In the genomic region with DNA sequence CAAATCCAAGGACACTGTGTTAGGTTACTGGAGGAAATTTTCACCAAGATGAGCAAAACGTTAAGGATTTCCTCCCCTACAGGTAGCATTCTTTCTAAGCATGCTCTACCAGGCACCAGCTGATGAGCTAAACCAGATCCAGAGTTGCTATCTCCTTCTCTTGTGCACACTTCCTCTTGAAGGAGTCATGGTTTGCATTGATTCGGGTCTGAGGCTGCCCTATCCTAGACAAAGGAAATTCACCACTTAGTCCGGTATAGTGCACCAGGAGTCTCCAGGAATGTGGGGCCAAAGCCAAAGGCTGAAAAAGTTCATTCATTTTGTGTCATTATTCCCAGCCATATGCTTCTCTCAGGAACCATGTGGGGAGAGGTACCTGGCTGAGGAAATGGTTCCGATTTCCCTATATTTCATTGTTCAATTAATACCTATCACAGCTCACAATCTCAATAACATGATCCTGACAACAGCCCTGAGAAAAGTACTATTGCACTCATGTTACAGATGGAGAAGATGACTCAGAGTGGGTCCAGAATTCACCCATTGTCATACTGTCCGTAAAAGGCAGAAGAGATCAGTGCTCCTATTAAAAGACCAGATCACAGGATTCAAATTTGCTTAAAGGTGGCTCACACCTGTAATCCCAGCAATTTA, we compare ENCODE assay signal across 19 cellular contexts. TPM values are rescaled to one million over a fixed set of nuclear protein-coding genes. Genes with fewer than 3 reads are reported as not detected.
DNase-seq lines count a peak whose midpoint lies in the region; ATAC-seq and TF ChIP-seq lines count a peak whose summit lies in the region.
"Had no signal": no experiment of that assay in that cellular context is flagged by ENCODE, and none has a peak within 500 bp of the region (broad histone marks: within the 10 kb centered on the region; RNA-seq: fewer than 3 reads in every experiment).

No MANE protein-coding gene starts in this region.

- dilution Hi-C loops in mammary epithelial cell (cut with HindIII; ENCODE audit: low sequenced_read_pairs), result no loop called here

- H3K9ac ChIP-seq in mammary epithelial cell (ENCODE audit: insufficient read depth, low read length), result no peak overlapping the region

- no peaks in the 10 kb centered on the region for H3K36me3 ChIP-seq in mammary epithelial cell (ENCODE audit: insufficient read depth, low read length)
- no peaks in the 10 kb centered on the region for H3K36me3 ChIP-seq in effector memory CD4-positive, alpha-beta T cell (ENCODE audit: control insufficient read depth, insufficient read depth, low read length)
- H3K36me3 ChIP-seq: esophagus muscularis mucosa had no signal

- peaks cover 5% of the 10 kb centered on the region for H3K9me3 Mint-ChIP-seq in MCF 10A (ENCODE audit: unreplicated experiment)
- no peaks in the 10 kb centered on the region for H3K9me3 Mint-ChIP-seq in activated T-helper 17 cell treated with anti-CD3 and anti-CD28 coated beads, Interleukin-2, amount 50 U/mL, for 72 hours
- H3K9me3 Mint-ChIP-seq: CD4-positive, CD25-positive, alpha-beta regulatory T cell; natural killer cell had no signal

- no peaks in the 10 kb centered on the region for H3K27me3 Mint-ChIP-seq in MCF 10A (ENCODE audit: insufficient read depth, unreplicated experiment)
- no peaks in the 10 kb centered on the region for H3K27me3 Mint-ChIP-seq in activated T-helper 17 cell treated with anti-CD3 and anti-CD28 coated beads, Interleukin-2, amount 50 U/mL, for 72 hours
- H3K27me3 Mint-ChIP-seq: CD4-positive, CD25-positive, alpha-beta regulatory T cell had no signal

- TF ChIP-seq CTCF in MCF 10A (IDR thresholded peaks at IDR 0.05; ENCODE audit: unreplicated experiment) (no peak), mammary epithelial cell (conservative IDR thresholded peaks at IDR 0.05 in 1 of 2, IDR thresholded peaks at IDR 0.05 in 1 of 2; ENCODE audit: extremely low read depth in 1 of 2, insufficient read depth in 1 of 2, low read depth in 1 of 2, low read length in 2 of 2) (no peak), fibroblast of the aortic adventitia (IDR thresholded peaks at IDR 0.05; ENCODE audit: insufficient read depth, low read length) (no peak), GM10266 (IDR thresholded peaks at IDR 0.05; ENCODE audit: control insufficient read depth, insufficient read depth, low read depth, missing control alignments) (no peak)

- intact Hi-C loops in MCF 10A (cut with micrococcal nuclease) (loop anchor here (5.0 kb wide), 1 partner anchor 38 kb away; the partner anchor contains the start of gene SLC35F2), mammary epithelial cell (cut with micrococcal nuclease) (no loop called here)

- peak overlapping the region; percentile 63 for H3K27ac Mint-ChIP-seq in MCF 10A (ENCODE audit: low read depth, unreplicated experiment)
- peak overlapping the region; percentile 9 for H3K27ac Mint-ChIP-seq in activated T-helper 17 cell treated with anti-CD3 and anti-CD28 coated beads, Interleukin-2, amount 50 U/mL, for 72 hours
- H3K27ac Mint-ChIP-seq: natural killer cell had no signal

- BruUV-seq in MCF 10A (replicated peaks; lab: Mats Ljungman, UMichigan) (no TSS peak), mammary epithelial cell (replicated peaks; lab: Mats Ljungman, UMichigan) (no TSS peak)

- H3K79me2 ChIP-seq in mammary epithelial cell (ENCODE audit: insufficient read depth, low read length), result peaks cover 78% of the 10 kb centered on the region

- H3K27me3 ChIP-seq in mammary epithelial cell (ENCODE audit: insufficient read depth, low read length), result no peaks in the 10 kb centered on the region
- H3K27me3 ChIP-seq in effector memory CD4-positive, alpha-beta T cell (replicated peaks; ENCODE audit: control insufficient read depth, insufficient read depth, low read length, poor library complexity, severe bottlenecking), result no peaks in the 10 kb centered on the region
- H3K27me3 ChIP-seq: esophagus muscularis mucosa had no signal

- H3K4me1 ChIP-seq in mammary epithelial cell (ENCODE audit: insufficient read depth, low read length), result peaks cover 6% of the 10 kb centered on the region
- H3K4me1 ChIP-seq in effector memory CD4-positive, alpha-beta T cell (ENCODE audit: control insufficient read depth, insufficient read depth, low read length, poor library complexity, severe bottlenecking), result no peaks in the 10 kb centered on the region
- H3K4me1 ChIP-seq: esophagus muscularis mucosa had no signal

- POLR2A ChIA-PET in MCF 10A (lab: Yijun Ruan, JAX), result interaction anchor here (1.0 kb wide), 2 partner anchors 10 to 11 kb away, joined by 3 to 5 read pairs; no protein-coding TSS in a partner anchor

- H2AFZ ChIP-seq in mammary epithelial cell (ENCODE audit: low read depth, low read length), result no peak overlapping the region

- H3K9me3 ChIP-seq in mammary epithelial cell (replicated peaks; ENCODE audit: insufficient read depth, low read length), result no peaks in the 10 kb centered on the region
- H3K9me3 ChIP-seq in effector memory CD4-positive, alpha-beta T cell (ENCODE audit: control insufficient read depth, low read length), result no peaks in the 10 kb centered on the region
- H3K9me3 ChIP-seq: esophagus muscularis mucosa had no signal

- H3K36me3 Mint-ChIP-seq in MCF 10A (ENCODE audit: insufficient read depth, unreplicated experiment), result peaks cover 4% of the 10 kb centered on the region
- peaks cover 4% of the 10 kb centered on the region for H3K36me3 Mint-ChIP-seq in activated T-helper 17 cell treated with anti-CD3 and anti-CD28 coated beads, Interleukin-2, amount 50 U/mL, for 72 hours (ENCODE audit: low read depth)
- H3K36me3 Mint-ChIP-seq: natural killer cell had no signal

- H4K20me1 ChIP-seq in mammary epithelial cell (ENCODE audit: insufficient read depth, low read length), result no peaks in the 10 kb centered on the region

- CTCF ChIA-PET in MCF 10A (lab: Yijun Ruan, JAX) (interaction anchor here (0.6 kb wide), 1 partner anchor 19 kb away, joined by 4 read pairs; no protein-coding TSS in a partner anchor), mammary epithelial cell (lab: Charles Lee; ENCODE audit: low non-redundant PET) (no interaction called here)

- H3K4me3 ChIP-seq in mammary epithelial cell (replicated peaks in 1 of 3; ENCODE audit: insufficient read depth in 1 of 3, low read depth in 2 of 3, low read length in 3 of 3) (no peak overlapping the region), fibroblast of the aortic adventitia (ENCODE audit: low read depth, low read length) (no peak overlapping the region)
- no peak overlapping the region for H3K4me3 ChIP-seq in effector memory CD4-positive, alpha-beta T cell (ENCODE audit: insufficient read depth, low read depth, low read length, poor library complexity, severe bottlenecking)
- H3K4me3 ChIP-seq: esophagus muscularis mucosa had no signal

- no peak overlapping the region for H3K4me3 Mint-ChIP-seq in MCF 10A (ENCODE audit: unreplicated experiment)
- no peak overlapping the region for H3K4me3 Mint-ChIP-seq in activated T-helper 17 cell treated with anti-CD3 and anti-CD28 coated beads, Interleukin-2, amount 50 U/mL, for 72 hours
- H3K4me3 Mint-ChIP-seq: CD4-positive, CD25-positive, alpha-beta regulatory T cell; natural killer cell had no signal

- ATAC-seq in activated T-helper 17 cell treated with anti-CD3 and anti-CD28 coated beads, Interleukin-2, amount 50 U/mL, for 72 hours (replicated peaks), result peak; percentile 45
- ATAC-seq in HG02759 (IDR thresholded peaks at IDR 0.05; ENCODE audit: unreplicated experiment), result no peak
- ATAC-seq: left ventricle myocardium superior, natural killer cell had no signal

- WGBS in mammary epithelial cell (ENCODE audit: low coverage, missing lambda C conversion rate), result 88% methylated on average over 5 of the region's 5 CpGs

- no peak overlapping the region for H3K27ac ChIP-seq in mammary epithelial cell (ENCODE audit: insufficient read depth, low read depth, low read length)
- no peak overlapping the region for H3K27ac ChIP-seq in effector memory CD4-positive, alpha-beta T cell (ENCODE audit: insufficient read depth, low read length, poor library complexity, severe bottlenecking)
- H3K27ac ChIP-seq: esophagus muscularis mucosa had no signal

- peaks cover 42% of the 10 kb centered on the region for H3K4me1 Mint-ChIP-seq in MCF 10A (ENCODE audit: insufficient read depth, unreplicated experiment)
- peaks cover 11% of the 10 kb centered on the region for H3K4me1 Mint-ChIP-seq in activated T-helper 17 cell treated with anti-CD3 and anti-CD28 coated beads, Interleukin-2, amount 50 U/mL, for 72 hours
- H3K4me1 Mint-ChIP-seq: natural killer cell had no signal

- DNase-seq in MCF 10A (ENCODE audit: unreplicated experiment) (peak; percentile 53), mammary epithelial cell (no peak), fibroblast of the aortic adventitia (ENCODE audit: low read depth) (peak; percentile 16), GM10266 (ENCODE audit: extremely low spot score) (no peak), NCI-H2196 treated with DMSO at 0.1 percent for 48 hours (lab: John Stamatoyannopoulos, UW; ENCODE audit: unreplicated experiment) (no peak)
- DNase-seq in effector memory CD4-positive, alpha-beta T cell, result no peak
- DNase-seq: activated CD4-positive, alpha-beta T cell treated with anti-CD3 and anti-CD28 coated beads for 48 hours; CD4-positive, CD25-positive, alpha-beta regulatory T cell; DND-41; left ventricle myocardium superior; natural killer cell; NCI-H1694 treated with DMSO at 0.1 percent for 48 hours; NCI-H524 treated with DMSO at 0.1 percent for 48 hours; OCI-M1; stimulated activated CD4-positive, alpha-beta T cell treated with anti-CD3 and anti-CD28 coated beads, Interleukin-15, amount 100 ng/mL, for 24 hours; substantia nigra had no signal

- no peak overlapping the region for H3K4me2 ChIP-seq in mammary epithelial cell (ENCODE audit: insufficient read depth, low read depth, low read length)

- in situ Hi-C loops in mammary epithelial cell (cut with MboI; ENCODE audit: low sequenced_read_pairs in 2 of 2), result no loop called here

RNA-seq across cellular contexts. Expression of gene SLC35F2, which starts 39.1 kb away (rescaled TPM):
- 40.3 and 62.4 TPM in 2 replicates for total RNA-seq in MCF 10A (2022)
- total RNA-seq in mammary epithelial cell, result 10 to 100 TPM; 23.5 to 35.3 TPM
- 30.8 TPM for polyA plus RNA-seq in mammary epithelial cell
- polyA minus RNA-seq in mammary epithelial cell, result 67.2 TPM
- 10 to 100 TPM; 16.9 to 29.2 TPM for total RNA-seq in activated T-helper 17 cell treated with anti-CD3 and anti-CD28 coated beads, Interleukin-2, amount 50 U/mL, for 72 hours
- 9.6 and 9.9 TPM in 2 replicates for total RNA-seq in fibroblast of the aortic adventitia (ENCODE audit: low replicate concordance)

Comparison
In these comparisons a context has a peak if more than half of its experiments do, and no peak if none do; other contexts are left out.
1. DNase-seq: peak in MCF 10A (single experiment) and fibroblast of the aortic adventitia (single experiment); none in mammary epithelial cell (single experiment), GM10266 (single experiment), NCI-H2196 treated with DMSO at 0.1 percent for 48 hours (single experiment) and effector memory CD4-positive, alpha-beta T cell (0 of 3).